25 cellular contexts compared by ENCODE assay signal in genomic region chr2:223633656-223634055, GRCh38. TPM values are rescaled to one million over a fixed set of nuclear protein-coding genes. Genes with fewer than 3 reads are reported as not detected.
DNase-seq lines count a peak whose midpoint lies in the region; ATAC-seq and TF ChIP-seq lines count a peak whose summit lies in the region.
"Had no signal": no experiment of that assay in that cellular context is flagged by ENCODE, and none has a peak within 500 bp of the region (broad histone marks: within the 10 kb centered on the region; RNA-seq: fewer than 3 reads in every experiment).

No MANE protein-coding gene starts in this region.

- TF ChIP-seq CTCF in epithelial cell of proximal tubule (conservative IDR thresholded peaks at IDR 0.05; ENCODE audit: low read depth, low read length) = no peak

- H3K4me3 ChIP-seq in epithelial cell of proximal tubule (ENCODE audit: low read depth, low read length) = no peak overlapping the region
- H3K4me3 ChIP-seq: dorsolateral prefrontal cortex, heart right ventricle, psoas muscle, skin epidermis had no signal

- in situ Hi-C loops in G401 (cut with HindIII; ENCODE audit: low sequenced_read_pairs) = no loop called here

- no peak for ATAC-seq in HG02884 (IDR thresholded peaks at IDR 0.05; ENCODE audit: unreplicated experiment)
- ATAC-seq: activated CD4-positive, CD25-positive, alpha-beta regulatory T cell treated with anti-CD3 and anti-CD28 coated beads, Interleukin-2, amount 50 U/mL, for 24 hours; heart right ventricle; left cardiac atrium; psoas muscle had no signal

- DNase-seq in COLO668 (lab: John Stamatoyannopoulos, UW; ENCODE audit: unreplicated experiment) (peak; percentile 48), G401 (ENCODE audit: low spot score) (peak; percentile 24), NCI-H524 (lab: John Stamatoyannopoulos, UW) (peak; percentile 66 to 90), epithelial cell of proximal tubule (ENCODE audit: low read depth) (peak; percentile 61), NCI-H1417 treated with DMSO at 0.1 percent for 48 hours (lab: John Stamatoyannopoulos, UW) (no peak), NCI-H128 (lab: John Stamatoyannopoulos, UW; ENCODE audit: unreplicated experiment) (no peak)
- no peak for DNase-seq in activated CD4-positive, alpha-beta T cell treated with anti-CD3 and anti-CD28 coated beads for 48 hours
- DNase-seq: activated CD4-positive, alpha-beta memory T cell treated with anti-CD3 and anti-CD28 coated beads, Interleukin-2, amount 10 ng/mL, durations not matched to agents 7 days and 5 days; activated naive CD8-positive, alpha-beta T cell treated with anti-CD3 and anti-CD28 coated beads, Interleukin-2, amount 10 ng/mL, durations not matched to agents 7 days and 5 days; CD4-positive, CD25-positive, alpha-beta regulatory T cell; dorsolateral prefrontal cortex; GF-D8; GOT3; heart right ventricle; KBM-7; left cardiac atrium; MM.1S; NCI-H187 treated with DMSO at 0.1 percent for 48 hours; NCI-H510A treated with DMSO at 0.1 percent for 48 hours; psoas muscle; stimulated activated CD4-positive, alpha-beta T cell treated with anti-CD3 and anti-CD28 coated beads, Interleukin-1b, Interleukin-23, amount 100 ng/mL, for 48 hours; trophoblast cell had no signal

RNA-seq across cellular contexts. Expression of gene SCG2, which starts 31.5 kb away (rescaled TPM):
- 2.9 and 3.4 TPM in 2 replicates for total RNA-seq in G401 (2014; rRNA removed; shearing (Covaris generic))
- 0.06 and 0.29 TPM in 2 replicates for total RNA-seq in epithelial cell of proximal tubule
- total RNA-seq: activated naive CD8-positive, alpha-beta T cell treated with anti-CD3 and anti-CD28 coated beads, Interleukin-2, amount 10 ng/mL, durations not matched to agents 7 days and 5 days; CD4-positive, CD25-positive, alpha-beta regulatory T cell had no signal

Comparison
In these comparisons a context has a peak if more than half of its experiments do, and no peak if none do; other contexts are left out.
1. DNase-seq: peak in COLO668 (single experiment), G401 (single experiment), NCI-H524 (2 of 2) and epithelial cell of proximal tubule (single experiment); none in NCI-H1417 treated with DMSO at 0.1 percent for 48 hours (single experiment), activated CD4-positive, alpha-beta T cell treated with anti-CD3 and anti-CD28 coated beads for 48 hours (single experiment) and NCI-H128 (single experiment).